ENCODE assay signal across 21 cellular contexts in genomic region chr16:29107299-29107698, GRCh38.
DNase-seq lines count a peak whose midpoint lies in the region; ATAC-seq lines count a peak whose summit lies in the region.
"Had no signal": no experiment of that assay in that cellular context is flagged by ENCODE, and none has a peak within 500 bp of the region (broad histone marks: within the 10 kb centered on the region; RNA-seq: fewer than 3 reads in every experiment).

No MANE protein-coding gene starts in this region.

- H3K27ac ChIP-seq in neuronal stem cell (replicated peaks; ENCODE audit: low read length) = no peak overlapping the region
- no peak overlapping the region for H3K27ac ChIP-seq in GM23248
- H3K27ac ChIP-seq: cardiac muscle cell, skin epidermis had no signal

- H4K91ac ChIP-seq in neuronal stem cell (ENCODE audit: low read depth, low read length, poor library complexity) = no peak overlapping the region

- H3F3A ChIP-seq in GM23248 (ENCODE audit: insufficient read depth) = peaks cover 10% of the 10 kb centered on the region; the same call in 1 of the 2 replicates

- H2AK5ac ChIP-seq in neuronal stem cell (ENCODE audit: low read depth, low read length) = no peak overlapping the region

- H3K4me3 ChIP-seq in iPS-15b (ENCODE audit: low read depth, low read length) = peak overlapping the region; percentile 58
- peak overlapping the region in 1 of 2 donors; percentile 10 for H3K4me3 ChIP-seq in neuronal stem cell (ENCODE audit: low read length in 2 of 2)
- no peak overlapping the region for H3K4me3 ChIP-seq in GM23248
- H3K4me3 ChIP-seq: cardiac muscle cell, skin epidermis had no signal

- H3K9ac ChIP-seq in iPS-15b (ENCODE audit: low read depth, low read length) = no peak overlapping the region
- peak overlapping the region; percentile 60 for H3K9ac ChIP-seq in neuronal stem cell (ENCODE audit: low read depth, low read length, poor library complexity)
- no peak overlapping the region for H3K9ac ChIP-seq in GM23248
- H3K9ac ChIP-seq: SK-N-SH had no signal

- H3K18ac ChIP-seq in neuronal stem cell (ENCODE audit: low read length) = peak overlapping the region; percentile 92

- no peak overlapping the region for H3K4ac ChIP-seq in neuronal stem cell (ENCODE audit: low read length)

- no peak overlapping the region for H2BK120ac ChIP-seq in neuronal stem cell (ENCODE audit: low read depth, low read length)

- H3K9me3 ChIP-seq in iPS-15b (ENCODE audit: control insufficient read depth, insufficient read depth, low read length) (no peaks in the 10 kb centered on the region), neuronal stem cell (replicated peaks in 1 of 2; ENCODE audit: control insufficient read depth in 2 of 2, insufficient read depth in 1 of 2, low read depth in 1 of 2, low read length in 2 of 2) (no peaks in the 10 kb centered on the region), GM23248 (ENCODE audit: low read depth) (no peaks in the 10 kb centered on the region)
- H3K9me3 ChIP-seq: SK-N-SH had no signal

- peak overlapping the region; percentile 41 for H2BK12ac ChIP-seq in neuronal stem cell (ENCODE audit: low read length)

- H4K20me1 ChIP-seq in GM23248 (ENCODE audit: insufficient read depth) = no peaks in the 10 kb centered on the region

- in situ Hi-C loops in GM23248 (cut with MboI) = no loop called here

- H3K9me2 ChIP-seq in GM23248 (ENCODE audit: insufficient read depth) = no peaks in the 10 kb centered on the region
- H3K9me2 ChIP-seq: SK-N-SH had no signal

- H3K4me1 ChIP-seq in iPS-15b (ENCODE audit: control insufficient read depth, insufficient read depth, low read length) (no peaks in the 10 kb centered on the region), neuronal stem cell (ENCODE audit: control insufficient read depth in 2 of 2, insufficient read depth in 1 of 2, low read depth in 1 of 2, low read length in 2 of 2) (peaks cover 1 to 2% of the 10 kb centered on the region in 2 donors), GM23248 (ENCODE audit: insufficient read depth) (no peaks in the 10 kb centered on the region)

- no peaks in the 10 kb centered on the region for H3K79me1 ChIP-seq in neuronal stem cell (ENCODE audit: low read depth, low read length)

- H3K36me3 ChIP-seq in iPS-15b (ENCODE audit: control insufficient read depth, insufficient read depth, low read length) (no peaks in the 10 kb centered on the region), neuronal stem cell (replicated peaks in 1 of 2; ENCODE audit: control insufficient read depth in 2 of 2, insufficient read depth in 2 of 2, low read length in 2 of 2) (no peaks in the 10 kb centered on the region), GM23248 (ENCODE audit: low read depth) (no peaks in the 10 kb centered on the region)
- H3K36me3 ChIP-seq: cardiac muscle cell had no signal

- H3K4me2 ChIP-seq in neuronal stem cell (ENCODE audit: insufficient read depth, low read length, poor library complexity, severe bottlenecking) (peak overlapping the region; percentile 40), GM23248 (ENCODE audit: unreplicated experiment) (no peak overlapping the region)
- H3K4me2 ChIP-seq: SK-N-SH had no signal

- peak overlapping the region; percentile 53 for H2BK5ac ChIP-seq in neuronal stem cell (ENCODE audit: low read length)

- H4K8ac ChIP-seq in neuronal stem cell (ENCODE audit: low read depth, low read length) = peak overlapping the region; percentile 92

- no peak overlapping the region for H2BK15ac ChIP-seq in neuronal stem cell (ENCODE audit: low read length)

- H3K27me3 ChIP-seq in iPS-15b (ENCODE audit: control insufficient read depth, insufficient read depth, low read length) = peaks cover 2% of the 10 kb centered on the region
- peaks cover 0 to 11% (median 0%) of the 10 kb centered on the region in 3 experiments for H3K27me3 ChIP-seq in neuronal stem cell (ENCODE audit: control insufficient read depth in 3 of 3, insufficient read depth in 3 of 3, low read depth in 1 of 3, low read length in 3 of 3)
- no peaks in the 10 kb centered on the region for H3K27me3 ChIP-seq in GM23248 (replicated peaks; ENCODE audit: insufficient read depth)

- no peak for ATAC-seq in HG02840 (IDR thresholded peaks at IDR 0.05; ENCODE audit: low FRiP score, unreplicated experiment)
- ATAC-seq: stimulated activated memory B cell treated with anti-CD40 and anti-IgM and Interleukin-4, amounts not matched to agents 10 μg/mL and 1 μg/mL and 100 μg/mL, for 72 hours had no signal

- peak overlapping the region; percentile 73 for H3K23ac ChIP-seq in neuronal stem cell (ENCODE audit: low read depth, low read length, poor library complexity)

- H3K14ac ChIP-seq in neuronal stem cell (ENCODE audit: low read length) = peak overlapping the region; percentile 71

- no peaks in the 10 kb centered on the region for H3K79me2 ChIP-seq in GM23248 (ENCODE audit: insufficient read depth)

- H2AFZ ChIP-seq in neuronal stem cell (ENCODE audit: low read length) = peak overlapping the region; percentile 51
- H2AFZ ChIP-seq in GM23248 = no peak overlapping the region

- no CpG with 5 or more reads among the region's 21 CpGs for WGBS in neuronal stem cell (ENCODE audit: extremely low coverage in 2 of 2, insufficient read length in 2 of 2, insufficient replicate concordance in 1 of 2), 2 donors
- 73 to 79% methylated on average over 18 to 21 of the region's 21 CpGs for WGBS in GM23248 (ENCODE audit: low coverage in 1 of 2, low lambda C conversion rate in 2 of 2, missing lambda C conversion rate in 2 of 2), 2 experiments

- DNase-seq in NCI-H1105 treated with DMSO at 0.1 percent for 48 hours (lab: John Stamatoyannopoulos, UW) (peak; percentile 7), NCI-H1105 (lab: John Stamatoyannopoulos, UW) (no peak), NCI-H2171 (lab: John Stamatoyannopoulos, UW) (peak; percentile 67), neuronal stem cell (ENCODE audit: low spot score) (no peak), inferior parietal cortex (ENCODE audit: extremely low spot score) (no peak), GM23248 (no peak)
- DNase-seq: activated CD4-positive, alpha-beta T cell treated with anti-CD3 and anti-CD28 coated beads, Interleukin-2, amount 10 ng/mL, durations not matched to agents 24 days and 14 days; activated naive CD8-positive, alpha-beta T cell treated with anti-CD3 and anti-CD28 coated beads for 36 hours; CD4-positive, CD25-positive, alpha-beta regulatory T cell; effector memory CD4-positive, alpha-beta T cell; GF-D8; hypothalamus; NCI-H1092; NCI-H524; occipital lobe; SK-N-SH had no signal

Comparison
In these comparisons a context has a peak if more than half of its experiments do, and no peak if none do; other contexts are left out.
1. DNase-seq: peak in NCI-H1105 treated with DMSO at 0.1 percent for 48 hours (single experiment) and NCI-H2171 (single experiment); none in NCI-H1105 (single experiment), neuronal stem cell (single experiment), inferior parietal cortex (single experiment) and GM23248 (single experiment).